3 cellular contexts compared by ENCODE assay signal in genomic region chr9:127991017-127991756, GRCh38.
TF ChIP-seq lines count a peak whose summit lies in the region.

No MANE protein-coding gene starts in this region.

TF ChIP-seq in WTC11, 78 proteins besides CTCF, POLR2A, EP300 and RAD21:
- peak; percentile 44; the same call in 1 of the 2 replicates for TF ChIP-seq GABPB1 (CRISPR knock-in tag; IDR thresholded peaks at IDR 0.05)
- no peak for TF ChIP-seq PREB (CRISPR knock-in tag; IDR thresholded peaks at IDR 0.05; ENCODE audit: borderline replicate concordance)
- TF ChIP-seq USF1 (CRISPR knock-in tag; IDR thresholded peaks at IDR 0.05), result no peak
- TF ChIP-seq, protein P1, sequence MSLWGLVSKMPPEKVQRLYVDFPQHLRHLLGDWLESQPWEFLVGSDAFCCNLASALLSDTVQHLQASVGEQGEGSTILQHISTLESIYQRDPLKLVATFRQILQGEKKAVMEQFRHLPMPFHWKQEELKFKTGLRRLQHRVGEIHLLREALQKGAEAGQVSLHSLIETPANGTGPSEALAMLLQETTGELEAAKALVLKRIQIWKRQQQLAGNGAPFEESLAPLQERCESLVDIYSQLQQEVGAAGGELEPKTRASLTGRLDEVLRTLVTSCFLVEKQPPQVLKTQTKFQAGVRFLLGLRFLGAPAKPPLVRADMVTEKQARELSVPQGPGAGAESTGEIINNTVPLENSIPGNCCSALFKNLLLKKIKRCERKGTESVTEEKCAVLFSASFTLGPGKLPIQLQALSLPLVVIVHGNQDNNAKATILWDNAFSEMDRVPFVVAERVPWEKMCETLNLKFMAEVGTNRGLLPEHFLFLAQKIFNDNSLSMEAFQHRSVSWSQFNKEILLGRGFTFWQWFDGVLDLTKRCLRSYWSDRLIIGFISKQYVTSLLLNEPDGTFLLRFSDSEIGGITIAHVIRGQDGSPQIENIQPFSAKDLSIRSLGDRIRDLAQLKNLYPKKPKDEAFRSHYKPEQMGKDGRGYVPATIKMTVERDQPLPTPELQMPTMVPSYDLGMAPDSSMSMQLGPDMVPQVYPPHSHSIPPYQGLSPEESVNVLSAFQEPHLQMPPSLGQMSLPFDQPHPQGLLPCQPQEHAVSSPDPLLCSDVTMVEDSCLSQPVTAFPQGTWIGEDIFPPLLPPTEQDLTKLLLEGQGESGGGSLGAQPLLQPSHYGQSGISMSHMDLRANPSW (CRISPR knock-in tag; conservative IDR thresholded peaks at IDR 0.05; ENCODE audit: low read depth), result no peak

TF ChIP-seq in HepG2, 621 proteins besides CTCF, POLR2A, EP300 and RAD21 (continues in another document):
- peak; percentile 70; the same call in 1 of the 2 replicates for TF ChIP-seq PHF21A (CRISPR knock-in tag; IDR thresholded peaks at IDR 0.05)
- peak; percentile 46 for TF ChIP-seq XRCC5 (optimal IDR thresholded peaks at IDR 0.05; ENCODE audit: low read length)
- peak; percentile 39; the same call in 1 of the 2 replicates for TF ChIP-seq TBX3 (IDR thresholded peaks at IDR 0.05; ENCODE audit: borderline replicate concordance)
- TF ChIP-seq ZNF17 (CRISPR knock-in tag; IDR thresholded peaks at IDR 0.05), result no peak
- 0 out of 2 replicates have a peak, but pooled peaks have one; percentile 45 for TF ChIP-seq ZNF292 (CRISPR knock-in tag; IDR thresholded peaks at IDR 0.05; ENCODE audit: borderline replicate concordance, low read depth)
- 0 out of 2 replicates have a peak, but pooled peaks have one; percentile 19 for TF ChIP-seq TFDP1 (CRISPR knock-in tag; IDR thresholded peaks at IDR 0.05; ENCODE audit: borderline replicate concordance)
- peak; percentile 80 for TF ChIP-seq FOXK1 (CRISPR knock-in tag; IDR thresholded peaks at IDR 0.05; ENCODE audit: borderline replicate concordance, low read depth)
- TF ChIP-seq, protein P2, sequence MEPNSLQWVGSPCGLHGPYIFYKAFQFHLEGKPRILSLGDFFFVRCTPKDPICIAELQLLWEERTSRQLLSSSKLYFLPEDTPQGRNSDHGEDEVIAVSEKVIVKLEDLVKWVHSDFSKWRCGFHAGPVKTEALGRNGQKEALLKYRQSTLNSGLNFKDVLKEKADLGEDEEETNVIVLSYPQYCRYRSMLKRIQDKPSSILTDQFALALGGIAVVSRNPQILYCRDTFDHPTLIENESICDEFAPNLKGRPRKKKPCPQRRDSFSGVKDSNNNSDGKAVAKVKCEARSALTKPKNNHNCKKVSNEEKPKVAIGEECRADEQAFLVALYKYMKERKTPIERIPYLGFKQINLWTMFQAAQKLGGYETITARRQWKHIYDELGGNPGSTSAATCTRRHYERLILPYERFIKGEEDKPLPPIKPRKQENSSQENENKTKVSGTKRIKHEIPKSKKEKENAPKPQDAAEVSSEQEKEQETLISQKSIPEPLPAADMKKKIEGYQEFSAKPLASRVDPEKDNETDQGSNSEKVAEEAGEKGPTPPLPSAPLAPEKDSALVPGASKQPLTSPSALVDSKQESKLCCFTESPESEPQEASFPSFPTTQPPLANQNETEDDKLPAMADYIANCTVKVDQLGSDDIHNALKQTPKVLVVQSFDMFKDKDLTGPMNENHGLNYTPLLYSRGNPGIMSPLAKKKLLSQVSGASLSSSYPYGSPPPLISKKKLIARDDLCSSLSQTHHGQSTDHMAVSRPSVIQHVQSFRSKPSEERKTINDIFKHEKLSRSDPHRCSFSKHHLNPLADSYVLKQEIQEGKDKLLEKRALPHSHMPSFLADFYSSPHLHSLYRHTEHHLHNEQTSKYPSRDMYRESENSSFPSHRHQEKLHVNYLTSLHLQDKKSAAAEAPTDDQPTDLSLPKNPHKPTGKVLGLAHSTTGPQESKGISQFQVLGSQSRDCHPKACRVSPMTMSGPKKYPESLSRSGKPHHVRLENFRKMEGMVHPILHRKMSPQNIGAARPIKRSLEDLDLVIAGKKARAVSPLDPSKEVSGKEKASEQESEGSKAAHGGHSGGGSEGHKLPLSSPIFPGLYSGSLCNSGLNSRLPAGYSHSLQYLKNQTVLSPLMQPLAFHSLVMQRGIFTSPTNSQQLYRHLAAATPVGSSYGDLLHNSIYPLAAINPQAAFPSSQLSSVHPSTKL (CRISPR knock-in tag; IDR thresholded peaks at IDR 0.05), result peak; percentile 91
- no peak for TF ChIP-seq ZNF646 (CRISPR knock-in tag; IDR thresholded peaks at IDR 0.05)
- 0 out of 2 replicates have a peak, but pooled peaks have one; percentile 17 for TF ChIP-seq HMG20B (CRISPR knock-in tag; conservative IDR thresholded peaks at IDR 0.05)

TF ChIP-seq in GM12891, 5 proteins besides CTCF, POLR2A, EP300 and RAD21:
- TF ChIP-seq SPI1 (IDR thresholded peaks at IDR 0.05; ENCODE audit: low read depth, low read length), result no peak
- no peak for TF ChIP-seq POLR2AphosphoS5 (IDR thresholded peaks at IDR 0.05; ENCODE audit: low read depth, low read length)
- TF ChIP-seq POU2F2 (IDR thresholded peaks at IDR 0.05; ENCODE audit: low read depth, low read length), result no peak
- no peak for TF ChIP-seq PAX5 (IDR thresholded peaks at IDR 0.05; ENCODE audit: insufficient read depth, low read length, severe bottlenecking)
- no peak for TF ChIP-seq TAF1 (IDR thresholded peaks at IDR 0.05; ENCODE audit: low read depth, low read length)
